In the genomic region with DNA sequence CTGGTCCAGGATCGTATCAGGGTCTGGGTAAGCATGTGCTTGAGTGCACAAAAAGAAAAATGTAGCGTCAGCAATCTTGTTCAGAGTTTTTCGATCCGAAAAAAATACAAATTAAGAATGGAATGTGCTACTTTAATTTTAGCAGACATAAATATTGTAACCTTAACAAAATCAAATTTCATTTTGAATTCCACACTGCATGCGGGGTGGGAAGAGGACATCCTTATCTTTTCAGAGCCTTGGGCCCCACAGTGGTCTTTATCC, we compare ENCODE assay signal across 1 cellular context.
TF ChIP-seq lines count a peak whose summit lies in the region.

No MANE protein-coding gene starts in this region.

TF ChIP-seq in H1, 55 proteins besides CTCF, POLR2A, EP300 and RAD21 (continued from another document):
- TF ChIP-seq, protein P1, sequence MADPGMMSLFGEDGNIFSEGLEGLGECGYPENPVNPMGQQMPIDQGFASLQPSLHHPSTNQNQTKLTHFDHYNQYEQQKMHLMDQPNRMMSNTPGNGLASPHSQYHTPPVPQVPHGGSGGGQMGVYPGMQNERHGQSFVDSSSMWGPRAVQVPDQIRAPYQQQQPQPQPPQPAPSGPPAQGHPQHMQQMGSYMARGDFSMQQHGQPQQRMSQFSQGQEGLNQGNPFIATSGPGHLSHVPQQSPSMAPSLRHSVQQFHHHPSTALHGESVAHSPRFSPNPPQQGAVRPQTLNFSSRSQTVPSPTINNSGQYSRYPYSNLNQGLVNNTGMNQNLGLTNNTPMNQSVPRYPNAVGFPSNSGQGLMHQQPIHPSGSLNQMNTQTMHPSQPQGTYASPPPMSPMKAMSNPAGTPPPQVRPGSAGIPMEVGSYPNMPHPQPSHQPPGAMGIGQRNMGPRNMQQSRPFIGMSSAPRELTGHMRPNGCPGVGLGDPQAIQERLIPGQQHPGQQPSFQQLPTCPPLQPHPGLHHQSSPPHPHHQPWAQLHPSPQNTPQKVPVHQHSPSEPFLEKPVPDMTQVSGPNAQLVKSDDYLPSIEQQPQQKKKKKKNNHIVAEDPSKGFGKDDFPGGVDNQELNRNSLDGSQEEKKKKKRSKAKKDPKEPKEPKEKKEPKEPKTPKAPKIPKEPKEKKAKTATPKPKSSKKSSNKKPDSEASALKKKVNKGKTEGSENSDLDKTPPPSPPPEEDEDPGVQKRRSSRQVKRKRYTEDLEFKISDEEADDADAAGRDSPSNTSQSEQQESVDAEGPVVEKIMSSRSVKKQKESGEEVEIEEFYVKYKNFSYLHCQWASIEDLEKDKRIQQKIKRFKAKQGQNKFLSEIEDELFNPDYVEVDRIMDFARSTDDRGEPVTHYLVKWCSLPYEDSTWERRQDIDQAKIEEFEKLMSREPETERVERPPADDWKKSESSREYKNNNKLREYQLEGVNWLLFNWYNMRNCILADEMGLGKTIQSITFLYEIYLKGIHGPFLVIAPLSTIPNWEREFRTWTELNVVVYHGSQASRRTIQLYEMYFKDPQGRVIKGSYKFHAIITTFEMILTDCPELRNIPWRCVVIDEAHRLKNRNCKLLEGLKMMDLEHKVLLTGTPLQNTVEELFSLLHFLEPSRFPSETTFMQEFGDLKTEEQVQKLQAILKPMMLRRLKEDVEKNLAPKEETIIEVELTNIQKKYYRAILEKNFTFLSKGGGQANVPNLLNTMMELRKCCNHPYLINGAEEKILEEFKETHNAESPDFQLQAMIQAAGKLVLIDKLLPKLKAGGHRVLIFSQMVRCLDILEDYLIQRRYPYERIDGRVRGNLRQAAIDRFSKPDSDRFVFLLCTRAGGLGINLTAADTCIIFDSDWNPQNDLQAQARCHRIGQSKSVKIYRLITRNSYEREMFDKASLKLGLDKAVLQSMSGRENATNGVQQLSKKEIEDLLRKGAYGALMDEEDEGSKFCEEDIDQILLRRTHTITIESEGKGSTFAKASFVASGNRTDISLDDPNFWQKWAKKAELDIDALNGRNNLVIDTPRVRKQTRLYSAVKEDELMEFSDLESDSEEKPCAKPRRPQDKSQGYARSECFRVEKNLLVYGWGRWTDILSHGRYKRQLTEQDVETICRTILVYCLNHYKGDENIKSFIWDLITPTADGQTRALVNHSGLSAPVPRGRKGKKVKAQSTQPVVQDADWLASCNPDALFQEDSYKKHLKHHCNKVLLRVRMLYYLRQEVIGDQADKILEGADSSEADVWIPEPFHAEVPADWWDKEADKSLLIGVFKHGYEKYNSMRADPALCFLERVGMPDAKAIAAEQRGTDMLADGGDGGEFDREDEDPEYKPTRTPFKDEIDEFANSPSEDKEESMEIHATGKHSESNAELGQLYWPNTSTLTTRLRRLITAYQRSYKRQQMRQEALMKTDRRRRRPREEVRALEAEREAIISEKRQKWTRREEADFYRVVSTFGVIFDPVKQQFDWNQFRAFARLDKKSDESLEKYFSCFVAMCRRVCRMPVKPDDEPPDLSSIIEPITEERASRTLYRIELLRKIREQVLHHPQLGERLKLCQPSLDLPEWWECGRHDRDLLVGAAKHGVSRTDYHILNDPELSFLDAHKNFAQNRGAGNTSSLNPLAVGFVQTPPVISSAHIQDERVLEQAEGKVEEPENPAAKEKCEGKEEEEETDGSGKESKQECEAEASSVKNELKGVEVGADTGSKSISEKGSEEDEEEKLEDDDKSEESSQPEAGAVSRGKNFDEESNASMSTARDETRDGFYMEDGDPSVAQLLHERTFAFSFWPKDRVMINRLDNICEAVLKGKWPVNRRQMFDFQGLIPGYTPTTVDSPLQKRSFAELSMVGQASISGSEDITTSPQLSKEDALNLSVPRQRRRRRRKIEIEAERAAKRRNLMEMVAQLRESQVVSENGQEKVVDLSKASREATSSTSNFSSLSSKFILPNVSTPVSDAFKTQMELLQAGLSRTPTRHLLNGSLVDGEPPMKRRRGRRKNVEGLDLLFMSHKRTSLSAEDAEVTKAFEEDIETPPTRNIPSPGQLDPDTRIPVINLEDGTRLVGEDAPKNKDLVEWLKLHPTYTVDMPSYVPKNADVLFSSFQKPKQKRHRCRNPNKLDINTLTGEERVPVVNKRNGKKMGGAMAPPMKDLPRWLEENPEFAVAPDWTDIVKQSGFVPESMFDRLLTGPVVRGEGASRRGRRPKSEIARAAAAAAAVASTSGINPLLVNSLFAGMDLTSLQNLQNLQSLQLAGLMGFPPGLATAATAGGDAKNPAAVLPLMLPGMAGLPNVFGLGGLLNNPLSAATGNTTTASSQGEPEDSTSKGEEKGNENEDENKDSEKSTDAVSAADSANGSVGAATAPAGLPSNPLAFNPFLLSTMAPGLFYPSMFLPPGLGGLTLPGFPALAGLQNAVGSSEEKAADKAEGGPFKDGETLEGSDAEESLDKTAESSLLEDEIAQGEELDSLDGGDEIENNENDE (IDR thresholded peaks at IDR 0.05; ENCODE audit: insufficient replicate concordance, low read length): no peak
- TF ChIP-seq, protein P2, sequence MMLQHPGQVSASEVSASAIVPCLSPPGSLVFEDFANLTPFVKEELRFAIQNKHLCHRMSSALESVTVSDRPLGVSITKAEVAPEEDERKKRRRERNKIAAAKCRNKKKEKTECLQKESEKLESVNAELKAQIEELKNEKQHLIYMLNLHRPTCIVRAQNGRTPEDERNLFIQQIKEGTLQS (IDR thresholded peaks at IDR 0.05; ENCODE audit: insufficient read depth, low read depth, low read length): no peak
